In genomic region chr12:53481957-53482586, GRCh38 we compare ENCODE assay signal across 10 cellular contexts. TPM values are rescaled to one million over a fixed set of nuclear protein-coding genes. Genes with fewer than 3 reads are reported as not detected.
DNase-seq lines count a peak whose midpoint lies in the region; ATAC-seq and TF ChIP-seq lines count a peak whose summit lies in the region.
"Had no signal": no experiment of that assay in that cellular context is flagged by ENCODE, and none has a peak within 500 bp of the region (broad histone marks: within the 10 kb centered on the region; RNA-seq: fewer than 3 reads in every experiment).

No MANE protein-coding gene starts in this region.

- H3K9me3 ChIP-seq in CD4-positive, alpha-beta T cell (ENCODE audit: control insufficient read depth, low read length): no peaks in the 10 kb centered on the region
- H3K9me3 ChIP-seq: ovary had no signal

- H3K27me3 Mint-ChIP-seq in CD4-positive, alpha-beta T cell: no peaks in the 10 kb centered on the region
- no peaks in the 10 kb centered on the region for H3K27me3 Mint-ChIP-seq in activated T-cell treated with anti-CD3 and anti-CD28 coated beads, Interleukin-2, amount 50 U/mL, for 72 hours (ENCODE audit: low read depth)

- intact Hi-C loops in CD4-positive, alpha-beta T cell (cut with DNase I, micrococcal nuclease): no loop called here

- POLR2A ChIA-PET in CD4-positive, alpha-beta T cell (lab: Charles Lee): interaction anchor here (0.9 to 3.6 kb wide), 8 partner anchors 9 to 102 kb away, joined by 3 to 24 read pairs (median 4); partner anchors contain the start of genes MAP3K12, SP1 and TARBP2
- POLR2A ChIA-PET in HEK293T (lab: Yijun Ruan, JAX): interaction anchor here (1.2 to 2.7 kb wide), 3 partner anchors 11 to 187 kb away, joined by 3 to 19 read pairs (median 10); partner anchors contain the start of genes PFDN5 and TARBP2

- no peaks in the 10 kb centered on the region for H3K9me3 Mint-ChIP-seq in CD4-positive, alpha-beta T cell
- H3K9me3 Mint-ChIP-seq in activated T-cell treated with anti-CD3 and anti-CD28 coated beads, Interleukin-2, amount 50 U/mL, for 72 hours: no peaks in the 10 kb centered on the region

- H3K27ac Mint-ChIP-seq in CD4-positive, alpha-beta T cell: peak overlapping the region; percentile 57
- H3K27ac Mint-ChIP-seq in activated T-cell treated with anti-CD3 and anti-CD28 coated beads, Interleukin-2, amount 50 U/mL, for 72 hours: peak overlapping the region; percentile 50

- no peaks in the 10 kb centered on the region for H3K27me3 ChIP-seq in CD4-positive, alpha-beta T cell (ENCODE audit: control insufficient read depth, insufficient read depth, low read length)
- H3K27me3 ChIP-seq: ovary had no signal

- ATAC-seq in CD4-positive, alpha-beta T cell (ENCODE audit: poor library complexity): peak; percentile 73
- ATAC-seq in activated T-cell treated with anti-CD3 and anti-CD28 coated beads, Interleukin-2, amount 50 U/mL, for 72 hours (replicated peaks in 1 of 2): peak in 1 of 2 donors; percentile 17
- ATAC-seq in HG03108 (IDR thresholded peaks at IDR 0.05; ENCODE audit: unreplicated experiment) (no peak), GM21619 (IDR thresholded peaks at IDR 0.05; ENCODE audit: unreplicated experiment) (no peak)

- no peak for DNase-seq in CD4-positive, alpha-beta T cell
- DNase-seq in HEK293T (ENCODE audit: extremely low spot score) (peak; percentile 39), lung microvascular endothelial cell (ENCODE audit: low read depth in 2 of 2) (peak; percentile 29 to 40), NCI-H226 (no peak), NCI-H128 (lab: John Stamatoyannopoulos, UW; ENCODE audit: unreplicated experiment) (no peak)
- DNase-seq in activated T-cell treated with anti-CD3 and anti-CD28 coated beads, Interleukin-2, amount 50 U/mL, for 72 hours: no peak

- TF ChIP-seq CTCF in CD4-positive, alpha-beta T cell (IDR thresholded peaks at IDR 0.05): no peak

- H3K4me3 Mint-ChIP-seq in CD4-positive, alpha-beta T cell: peak overlapping the region; percentile 6
- no peak overlapping the region for H3K4me3 Mint-ChIP-seq in activated T-cell treated with anti-CD3 and anti-CD28 coated beads, Interleukin-2, amount 50 U/mL, for 72 hours

- H3K36me3 Mint-ChIP-seq in CD4-positive, alpha-beta T cell (ENCODE audit: low read depth): peaks cover 83% of the 10 kb centered on the region
- peaks cover 12 to 22% of the 10 kb centered on the region in 2 donors for H3K36me3 Mint-ChIP-seq in activated T-cell treated with anti-CD3 and anti-CD28 coated beads, Interleukin-2, amount 50 U/mL, for 72 hours (ENCODE audit: insufficient read depth in 2 of 2)

- CTCF ChIA-PET in CD4-positive, alpha-beta T cell (lab: Charles Lee): interaction anchor here (0.6 to 2.4 kb wide), 5 partner anchors 9 to 146 kb away, joined by 3 to 9 read pairs (median 3); no protein-coding TSS in a partner anchor
- CTCF ChIA-PET in HEK293T (lab: Yijun Ruan, JAX): interaction anchor here (1.1 kb wide), 1 partner anchor 19 kb away, joined by 3 read pairs; the partner anchor contains the start of gene TARBP2

- H3K4me1 Mint-ChIP-seq in CD4-positive, alpha-beta T cell (ENCODE audit: low read depth): peaks cover 12% of the 10 kb centered on the region
- peaks cover 18% of the 10 kb centered on the region for H3K4me1 Mint-ChIP-seq in activated T-cell treated with anti-CD3 and anti-CD28 coated beads, Interleukin-2, amount 50 U/mL, for 72 hours (ENCODE audit: low read depth)

- H3K27ac ChIP-seq in CD4-positive, alpha-beta T cell (ENCODE audit: low read depth, low read length): no peak overlapping the region
- H3K27ac ChIP-seq: ovary had no signal

TF ChIP-seq in HEK293T, 16 proteins besides CTCF, POLR2A, EP300 and RAD21:
- TF ChIP-seq FOXK2 (IDR thresholded peaks at IDR 0.05): no peak
- no peak for TF ChIP-seq FOXM1 (IDR thresholded peaks at IDR 0.05; ENCODE audit: borderline replicate concordance)
- no peak for TF ChIP-seq BHLHE40 (IDR thresholded peaks at IDR 0.05; ENCODE audit: borderline replicate concordance)
- TF ChIP-seq L3MBTL2 (conservative IDR thresholded peaks at IDR 0.05): no peak

RNA-seq across cellular contexts. Expression of gene MAP3K12, which starts 17.2 kb away (rescaled TPM):
- 10 to 100 TPM; 12.6 to 15.2 TPM for total RNA-seq in CD4-positive, alpha-beta T cell
- total RNA-seq in activated T-cell treated with anti-CD3 and anti-CD28 coated beads, Interleukin-2, amount 50 U/mL, for 72 hours: 10 to 100 TPM; 18.8 to 23.7 TPM
- total RNA-seq in lung microvascular endothelial cell: 2.4 and 5.7 TPM in 2 replicates

RNA-seq across cellular contexts. Expression of gene TARBP2, which starts 19.0 kb away (rescaled TPM):
- total RNA-seq in CD4-positive, alpha-beta T cell: 10 to 100 TPM; 21.7 to 22.4 TPM
- 10 to 100 TPM; 37.7 to 40.7 TPM for total RNA-seq in activated T-cell treated with anti-CD3 and anti-CD28 coated beads, Interleukin-2, amount 50 U/mL, for 72 hours
- total RNA-seq in lung microvascular endothelial cell: 33.1 and 36.1 TPM in 2 replicates

RNA-seq across cellular contexts. Expression of gene NPFF, which starts 25.2 kb away (rescaled TPM):
- total RNA-seq in CD4-positive, alpha-beta T cell: not detected
- total RNA-seq in activated T-cell treated with anti-CD3 and anti-CD28 coated beads, Interleukin-2, amount 50 U/mL, for 72 hours: 1 to 10 TPM in 1 of 2 donors, not detected in 1; 1.3 TPM
- total RNA-seq in lung microvascular endothelial cell: not detected in 2 replicates
- total RNA-seq: urinary bladder had no signal

RNA-seq across cellular contexts. Expression of gene PCBP2, which starts 30.2 kb away (rescaled TPM):
- 1,000 to 10,000 TPM; 1,331 to 1,359 TPM for total RNA-seq in CD4-positive, alpha-beta T cell
- total RNA-seq in activated T-cell treated with anti-CD3 and anti-CD28 coated beads, Interleukin-2, amount 50 U/mL, for 72 hours: 1,000 to 10,000 TPM; 1,155 to 1,265 TPM
- total RNA-seq in lung microvascular endothelial cell: 299 TPM in 2 replicates

RNA-seq across cellular contexts. Expression of gene PRR13, which starts 40.5 kb away (rescaled TPM):
- total RNA-seq in CD4-positive, alpha-beta T cell: 100 to 1,000 TPM; 133 to 142 TPM
- 100 to 1,000 TPM; 109 to 145 TPM for total RNA-seq in activated T-cell treated with anti-CD3 and anti-CD28 coated beads, Interleukin-2, amount 50 U/mL, for 72 hours
- 14.1 and 17.9 TPM in 2 replicates for total RNA-seq in lung microvascular endothelial cell

Comparison
In these comparisons a context has a peak if more than half of its experiments do, and no peak if none do; other contexts are left out.
1. DNase-seq: peak in HEK293T (single experiment) and lung microvascular endothelial cell (2 of 2); none in CD4-positive, alpha-beta T cell (0 of 10), activated T-cell treated with anti-CD3 and anti-CD28 coated beads, Interleukin-2, amount 50 U/mL, for 72 hours (0 of 2), NCI-H226 (single experiment) and NCI-H128 (single experiment).